11 cellular contexts compared by ENCODE assay signal in the genomic region with DNA sequence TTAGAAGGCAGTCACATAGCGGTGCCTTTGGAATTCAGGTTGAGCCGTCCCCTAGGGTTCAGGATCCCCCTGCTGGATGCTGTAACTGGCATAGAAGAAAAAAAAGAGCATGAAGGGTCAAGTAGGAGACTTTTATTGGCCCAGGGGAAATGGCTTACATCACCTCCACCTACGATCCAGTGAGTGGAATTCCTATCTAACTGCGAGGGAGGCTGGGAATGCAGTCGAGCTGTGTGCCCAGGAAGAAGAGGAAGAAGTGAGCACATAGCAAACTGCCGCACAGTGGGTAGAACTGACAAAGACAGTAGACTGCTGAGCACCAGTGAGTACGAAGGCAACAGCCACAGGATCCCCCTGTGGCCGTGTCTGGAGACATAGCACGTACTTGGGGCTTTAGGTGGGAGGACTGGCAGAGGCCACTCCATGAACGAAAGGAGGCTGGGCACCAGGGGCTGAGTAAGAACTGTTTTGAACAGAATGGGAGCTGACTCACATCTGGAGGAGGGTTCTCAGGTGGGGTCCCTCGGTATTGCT.
DNase-seq lines count a peak whose midpoint lies in the region; ATAC-seq, FAIRE-seq and TF ChIP-seq lines count a peak whose summit lies in the region.
"Had no signal": no experiment of that assay in that cellular context is flagged by ENCODE, and none has a peak within 500 bp of the region (broad histone marks: within the 10 kb centered on the region; RNA-seq: fewer than 3 reads in every experiment).

No MANE protein-coding gene starts in this region.

- ATAC-seq in omental fat pad (ENCODE audit: low FRiP score), result peak; percentile 67
- ATAC-seq: natural killer cell treated with Interleukin-12 subunit alpha and Interleukin-12 subunit beta and Interleukin-15 and Interleukin-18, amount 100 ng/mL, for 72 hours had no signal

- H3K36me3 Mint-ChIP-seq in activated naive CD8-positive, alpha-beta T cell treated with anti-CD3 and anti-CD28 coated beads for 36 hours, result no peaks in the 10 kb centered on the region
- H3K36me3 Mint-ChIP-seq: natural killer cell treated with Interleukin-12 subunit alpha and Interleukin-12 subunit beta and Interleukin-15 and Interleukin-18, amount 100 ng/mL, for 72 hours had no signal

- no peaks in the 10 kb centered on the region for H3K4me1 Mint-ChIP-seq in activated naive CD8-positive, alpha-beta T cell treated with anti-CD3 and anti-CD28 coated beads for 36 hours

- no peak overlapping the region for H3K4me3 ChIP-seq in epithelial cell of proximal tubule (ENCODE audit: low read depth, low read length)

- DNase-seq in H54 (ENCODE audit: insufficient read length, low spot score) (peak; percentile 30), RPMI7951 (ENCODE audit: low read depth) (peak; percentile 26), epithelial cell of proximal tubule (ENCODE audit: low read depth) (no peak), omental fat pad (ENCODE audit: low spot score) (no peak), NCI-H146 treated with DMSO at 0.1 percent for 48 hours (lab: John Stamatoyannopoulos, UW; ENCODE audit: unreplicated experiment) (no peak), SHP77 treated with DMSO at 0.1 percent for 48 hours (lab: John Stamatoyannopoulos, UW) (no peak)
- no peak for DNase-seq in activated naive CD8-positive, alpha-beta T cell treated with anti-CD3 and anti-CD28 coated beads for 36 hours
- no peak for DNase-seq in stimulated activated CD4-positive, alpha-beta T cell treated with anti-CD3 and anti-CD28 coated beads, Interleukin-1b, Interleukin-23, amount 100 ng/mL, for 48 hours
- DNase-seq: NCI-H187 had no signal

- H3K9me3 Mint-ChIP-seq in activated naive CD8-positive, alpha-beta T cell treated with anti-CD3 and anti-CD28 coated beads for 36 hours, result no peaks in the 10 kb centered on the region
- H3K9me3 Mint-ChIP-seq: activated T-helper 1 cell treated with anti-CD3 and anti-CD28 coated beads, Interleukin-12 subunit alpha, Interleukin-12 subunit beta, Interleukin-2, Interleukin-4 antibody, amounts not matched to agents 30 ng/mL and 10 ng/mL and 1 ng/mL, durations not matched to agents 14 hours and 24 hours and 36 hours; natural killer cell treated with Interleukin-12 subunit alpha and Interleukin-12 subunit beta and Interleukin-15 and Interleukin-18, amount 100 ng/mL, for 72 hours had no signal

- FAIRE-seq in H54 (lab: Jason Lieb, UNC), result peak; percentile 11

- peak; percentile 7 for TF ChIP-seq CTCF in epithelial cell of proximal tubule (conservative IDR thresholded peaks at IDR 0.05; ENCODE audit: low read depth, low read length)
- no peak for TF ChIP-seq CTCF in omental fat pad (IDR thresholded peaks at IDR 0.05)

- peaks cover 21% of the 10 kb centered on the region for H3K27me3 Mint-ChIP-seq in activated naive CD8-positive, alpha-beta T cell treated with anti-CD3 and anti-CD28 coated beads for 36 hours

- no peak overlapping the region for H3K27ac Mint-ChIP-seq in activated naive CD8-positive, alpha-beta T cell treated with anti-CD3 and anti-CD28 coated beads for 36 hours
- H3K27ac Mint-ChIP-seq: activated T-helper 1 cell treated with anti-CD3 and anti-CD28 coated beads, Interleukin-12 subunit alpha, Interleukin-12 subunit beta, Interleukin-2, Interleukin-4 antibody, amounts not matched to agents 30 ng/mL and 10 ng/mL and 1 ng/mL, durations not matched to agents 14 hours and 24 hours and 36 hours; natural killer cell treated with Interleukin-12 subunit alpha and Interleukin-12 subunit beta and Interleukin-15 and Interleukin-18, amount 100 ng/mL, for 72 hours had no signal

- H3K4me3 Mint-ChIP-seq in activated naive CD8-positive, alpha-beta T cell treated with anti-CD3 and anti-CD28 coated beads for 36 hours, result no peak overlapping the region
- H3K4me3 Mint-ChIP-seq: activated T-helper 1 cell treated with anti-CD3 and anti-CD28 coated beads, Interleukin-12 subunit alpha, Interleukin-12 subunit beta, Interleukin-2, Interleukin-4 antibody, amounts not matched to agents 30 ng/mL and 10 ng/mL and 1 ng/mL, durations not matched to agents 14 hours and 24 hours and 36 hours; natural killer cell treated with Interleukin-12 subunit alpha and Interleukin-12 subunit beta and Interleukin-15 and Interleukin-18, amount 100 ng/mL, for 72 hours had no signal

- no peak for TF ChIP-seq POLR2A in H54 (IDR thresholded peaks at IDR 0.05; ENCODE audit: low read depth, low read length)

Comparison
In these comparisons a context has a peak if more than half of its experiments do, and no peak if none do; other contexts are left out.
1. DNase-seq: peak in H54 (single experiment) and RPMI7951 (single experiment); none in epithelial cell of proximal tubule (single experiment), omental fat pad (single experiment), NCI-H146 treated with DMSO at 0.1 percent for 48 hours (single experiment), activated naive CD8-positive, alpha-beta T cell treated with anti-CD3 and anti-CD28 coated beads for 36 hours (single experiment), SHP77 treated with DMSO at 0.1 percent for 48 hours (single experiment) and stimulated activated CD4-positive, alpha-beta T cell treated with anti-CD3 and anti-CD28 coated beads, Interleukin-1b, Interleukin-23, amount 100 ng/mL, for 48 hours (single experiment).